ENCODE assay signal across 14 cellular contexts in genomic region chr12:113465808-113466769, GRCh38. TPM values are rescaled to one million over a fixed set of nuclear protein-coding genes. Genes with fewer than 3 reads are reported as not detected.
DNase-seq lines count a peak whose midpoint lies in the region; ATAC-seq and TF ChIP-seq lines count a peak whose summit lies in the region.
"Had no signal": no experiment of that assay in that cellular context is flagged by ENCODE, and none has a peak within 500 bp of the region (broad histone marks: within the 10 kb centered on the region; RNA-seq: fewer than 3 reads in every experiment).

No MANE protein-coding gene starts in this region.

- peaks cover 26% of the 10 kb centered on the region for H3K4me1 Mint-ChIP-seq in activated T-cell treated with anti-CD3 and anti-CD28 coated beads, Interleukin-2, amount 50 U/mL, for 24 hours (ENCODE audit: low read depth)
- H3K4me1 Mint-ChIP-seq in endodermal cell = peaks cover 19% of the 10 kb centered on the region
- peaks cover 32% of the 10 kb centered on the region for H3K4me1 Mint-ChIP-seq in stimulated activated memory B cell treated with anti-CD40 and anti-IgM and Interleukin-4, amounts not matched to agents 10 μg/mL and 1 μg/mL and 100 μg/mL, for 72 hours

- DNase-seq in activated T-cell treated with anti-CD3 and anti-CD28 coated beads, Interleukin-2, amount 50 U/mL, for 48 hours = peak; percentile 31 to 34
- no peak for DNase-seq in activated T-cell treated with anti-CD3 and anti-CD28 coated beads, Interleukin-2, amount 50 U/mL, for 24 hours
- peak; percentile 80 for DNase-seq in NCI-H1694 (lab: John Stamatoyannopoulos, UW)
- DNase-seq in endodermal cell = peak; percentile 79
- no peak for DNase-seq in LoVo (ENCODE audit: low spot score)
- no peak for DNase-seq in cerebellum (ENCODE audit: low spot score)
- DNase-seq: NCI-H1436; stimulated activated CD8-positive, alpha-beta memory T cell treated with anti-CD3 and anti-CD28 coated beads, Interleukin-4, amount 100 ng/mL, for 48 hours; uterus had no signal

- no peak overlapping the region for H3K9ac ChIP-seq in endodermal cell (ENCODE audit: extremely low read depth, low read length, poor library complexity, severe bottlenecking)

- H3K27ac ChIP-seq in endodermal cell (ENCODE audit: low read depth, low read length) = no peak overlapping the region
- H3K27ac ChIP-seq: ascending aorta, uterus had no signal

- WGBS in endodermal cell (ENCODE audit: insufficient coverage in 1 of 2, insufficient read length in 1 of 2), 2 experiments = 6 to 11% methylated on average over 8 to 23 of the region's 23 CpGs

- H3K27ac Mint-ChIP-seq in activated T-cell treated with anti-CD3 and anti-CD28 coated beads, Interleukin-2, amount 50 U/mL, for 24 hours = no peak overlapping the region
- no peak overlapping the region for H3K27ac Mint-ChIP-seq in endodermal cell
- no peak overlapping the region for H3K27ac Mint-ChIP-seq in stimulated activated memory B cell treated with anti-CD40 and anti-IgM and Interleukin-4, amounts not matched to agents 10 μg/mL and 1 μg/mL and 100 μg/mL, for 72 hours

- TF ChIP-seq CTCF in endodermal cell (conservative IDR thresholded peaks at IDR 0.05) = no peak

- H3K4me3 Mint-ChIP-seq in activated T-cell treated with anti-CD3 and anti-CD28 coated beads, Interleukin-2, amount 50 U/mL, for 24 hours = no peak overlapping the region
- H3K4me3 Mint-ChIP-seq in endodermal cell = no peak overlapping the region
- H3K4me3 Mint-ChIP-seq in stimulated activated memory B cell treated with anti-CD40 and anti-IgM and Interleukin-4, amounts not matched to agents 10 μg/mL and 1 μg/mL and 100 μg/mL, for 72 hours = peak overlapping the region; percentile 30

- H3K27me3 ChIP-seq in endodermal cell (ENCODE audit: control insufficient read depth, insufficient read depth, low read length, poor library complexity, severe bottlenecking) = peaks cover 100% of the 10 kb centered on the region

- no peak overlapping the region for H3K4me3 ChIP-seq in endodermal cell (ENCODE audit: low read length)
- H3K4me3 ChIP-seq: GM12878, uterus had no signal

- peaks cover 3% of the 10 kb centered on the region for H3K4me1 ChIP-seq in endodermal cell (ENCODE audit: control insufficient read depth, insufficient read depth, low read length)

- H3K9me3 ChIP-seq in endodermal cell (ENCODE audit: control insufficient read depth, low read length) = no peaks in the 10 kb centered on the region
- H3K9me3 ChIP-seq: ascending aorta, uterus had no signal

- no peaks in the 10 kb centered on the region for H3K36me3 ChIP-seq in endodermal cell (ENCODE audit: control insufficient read depth, insufficient read depth, low read length)
- H3K36me3 ChIP-seq: ascending aorta, uterus had no signal

- H3K36me3 Mint-ChIP-seq in activated T-cell treated with anti-CD3 and anti-CD28 coated beads, Interleukin-2, amount 50 U/mL, for 24 hours (ENCODE audit: low read depth) = no peaks in the 10 kb centered on the region
- no peaks in the 10 kb centered on the region for H3K36me3 Mint-ChIP-seq in endodermal cell (ENCODE audit: low read depth)
- H3K36me3 Mint-ChIP-seq in stimulated activated memory B cell treated with anti-CD40 and anti-IgM and Interleukin-4, amounts not matched to agents 10 μg/mL and 1 μg/mL and 100 μg/mL, for 72 hours = no peaks in the 10 kb centered on the region

- peaks cover 87% of the 10 kb centered on the region for H3K27me3 Mint-ChIP-seq in activated T-cell treated with anti-CD3 and anti-CD28 coated beads, Interleukin-2, amount 50 U/mL, for 24 hours
- H3K27me3 Mint-ChIP-seq in endodermal cell (ENCODE audit: insufficient read depth) = peaks cover 98% of the 10 kb centered on the region
- peaks cover 96% of the 10 kb centered on the region for H3K27me3 Mint-ChIP-seq in stimulated activated memory B cell treated with anti-CD40 and anti-IgM and Interleukin-4, amounts not matched to agents 10 μg/mL and 1 μg/mL and 100 μg/mL, for 72 hours

- no peaks in the 10 kb centered on the region for H3K9me3 Mint-ChIP-seq in activated T-cell treated with anti-CD3 and anti-CD28 coated beads, Interleukin-2, amount 50 U/mL, for 24 hours
- H3K9me3 Mint-ChIP-seq in endodermal cell = no peaks in the 10 kb centered on the region
- H3K9me3 Mint-ChIP-seq in stimulated activated memory B cell treated with anti-CD40 and anti-IgM and Interleukin-4, amounts not matched to agents 10 μg/mL and 1 μg/mL and 100 μg/mL, for 72 hours = peaks cover 4% of the 10 kb centered on the region

- no peak for ATAC-seq in stimulated activated memory B cell treated with anti-CD40 and anti-IgM and Interleukin-4, amounts not matched to agents 10 μg/mL and 1 μg/mL and 100 μg/mL, for 72 hours
- ATAC-seq in HG02970 (IDR thresholded peaks at IDR 0.05; ENCODE audit: low FRiP score, unreplicated experiment) = no peak

RNA-seq across cellular contexts. Expression of gene LHX5, which starts 5.6 kb away (rescaled TPM):
- total RNA-seq in endodermal cell (under 1 TPM in 1 of 2 donors, not detected in 1; 0.18 TPM), cerebellum (10.2 TPM)
- 8.2 TPM for polyA plus RNA-seq in endodermal cell (2013, experiment 1 of 2)
- 7.5 TPM for polyA plus RNA-seq in endodermal cell (2013, experiment 2 of 2)
- total RNA-seq: ascending aorta, fibroblast of villous mesenchyme, GM12878, uterus had no signal

RNA-seq across cellular contexts. Expression of gene SDSL, which starts 43.9 kb away (rescaled TPM):
- 1 to 10 TPM; 2.4 to 5.7 TPM for total RNA-seq in endodermal cell
- polyA plus RNA-seq in endodermal cell (2013, experiment 1 of 2) = 3.9 TPM
- 6.6 TPM for polyA plus RNA-seq in endodermal cell (2013, experiment 2 of 2)
- 1.7 TPM for total RNA-seq in cerebellum

Comparison
In these comparisons a context has a peak if more than half of its experiments do, and no peak if none do; other contexts are left out.
1. DNase-seq: peak in activated T-cell treated with anti-CD3 and anti-CD28 coated beads, Interleukin-2, amount 50 U/mL, for 48 hours (2 of 2), NCI-H1694 (single experiment) and endodermal cell (single experiment); none in activated T-cell treated with anti-CD3 and anti-CD28 coated beads, Interleukin-2, amount 50 U/mL, for 24 hours (single experiment), LoVo (single experiment) and cerebellum (single experiment).